ENCODE assay signal across 8 cellular contexts in genomic region chr15:88450125-88450798, GRCh38. TPM values are rescaled to one million over a fixed set of nuclear protein-coding genes. Genes with fewer than 3 reads are reported as not detected.
DNase-seq lines count a peak whose midpoint lies in the region; ATAC-seq and TF ChIP-seq lines count a peak whose summit lies in the region.

No MANE protein-coding gene starts in this region.

- H3K4me1 Mint-ChIP-seq in activated CD4-positive, alpha-beta memory T cell treated with anti-CD3 and anti-CD28 coated beads, Interleukin-2, amount 10 ng/mL, durations not matched to agents 7 days and 5 days = peaks cover 6% of the 10 kb centered on the region
- H3K4me1 Mint-ChIP-seq in naive thymus-derived CD8-positive, alpha-beta T cell = peaks cover 9 to 18% (median 14%) of the 10 kb centered on the region in 4 donors

- no peak overlapping the region for H3K27ac Mint-ChIP-seq in activated CD4-positive, alpha-beta memory T cell treated with anti-CD3 and anti-CD28 coated beads, Interleukin-2, amount 10 ng/mL, durations not matched to agents 7 days and 5 days
- peak overlapping the region in 1 of 10 donors; percentile 16 for H3K27ac Mint-ChIP-seq in naive thymus-derived CD8-positive, alpha-beta T cell

- peaks cover 4% of the 10 kb centered on the region for H3K4me1 ChIP-seq in testis

- in situ Hi-C loops in G401 (cut with HindIII; ENCODE audit: low sequenced_read_pairs) = no loop called here

- TF ChIP-seq POLR2A in testis (IDR thresholded peaks at IDR 0.05) = no peak

- H3K9me3 ChIP-seq in testis = no peaks in the 10 kb centered on the region

- CTCF ChIA-PET in activated CD4-positive, alpha-beta memory T cell treated with anti-CD3 and anti-CD28 coated beads, Interleukin-2, amount 10 ng/mL, durations not matched to agents 7 days and 5 days (lab: Charles Lee) = interaction anchor here (0.8 to 3.4 kb wide), 5 partner anchors 10 to 207 kb away, joined by 3 to 17 read pairs (median 3); partner anchors contain the start of genes MRPL46 and MRPS11

- no peaks in the 10 kb centered on the region for H3K9me3 Mint-ChIP-seq in activated CD4-positive, alpha-beta memory T cell treated with anti-CD3 and anti-CD28 coated beads, Interleukin-2, amount 10 ng/mL, durations not matched to agents 7 days and 5 days
- peaks cover 0 to 3% (median 0%) of the 10 kb centered on the region in 9 donors for H3K9me3 Mint-ChIP-seq in naive thymus-derived CD8-positive, alpha-beta T cell

- peaks cover 9% of the 10 kb centered on the region for H3K27me3 Mint-ChIP-seq in activated CD4-positive, alpha-beta memory T cell treated with anti-CD3 and anti-CD28 coated beads, Interleukin-2, amount 10 ng/mL, durations not matched to agents 7 days and 5 days
- H3K27me3 Mint-ChIP-seq in naive thymus-derived CD8-positive, alpha-beta T cell = peaks cover 2 to 16% (median 9%) of the 10 kb centered on the region in 5 donors

- WGBS in testis, 2 donors = 6 to 14% methylated on average over 8 to 12 of the region's 12 CpGs

- H3K4me3 ChIP-seq in epithelial cell of esophagus (ENCODE audit: low read length) (no peak overlapping the region), testis (no peak overlapping the region)

- no peaks in the 10 kb centered on the region for H3K36me3 ChIP-seq in testis (ENCODE audit: low read depth, missing control alignments)

- intact Hi-C loops in testis (cut with DNase I; ENCODE audit: low total_unique reads) = no loop called here

- ATAC-seq in HG02623 (IDR thresholded peaks at IDR 0.05; ENCODE audit: unreplicated experiment) (peak; percentile 44), GM21528 (IDR thresholded peaks at IDR 0.05; ENCODE audit: low FRiP score, unreplicated experiment) (no peak)
- ATAC-seq in naive thymus-derived CD8-positive, alpha-beta T cell = peak in 1 of 2 donors; percentile 32

- DNase-seq in G401 (ENCODE audit: low spot score) (peak; percentile 53), NCI-H510A treated with DMSO at 0.1 percent for 48 hours (lab: John Stamatoyannopoulos, UW) (peak; percentile 42), epithelial cell of esophagus (ENCODE audit: low read depth) (peak; percentile 64), testis (peak; percentile 92)
- DNase-seq in activated CD4-positive, alpha-beta memory T cell treated with anti-CD3 and anti-CD28 coated beads, Interleukin-2, amount 10 ng/mL, durations not matched to agents 7 days and 5 days = peak; percentile 71
- DNase-seq in naive thymus-derived CD8-positive, alpha-beta T cell = peak; percentile 22 to 66 (median 44)

- H3K4me3 Mint-ChIP-seq in activated CD4-positive, alpha-beta memory T cell treated with anti-CD3 and anti-CD28 coated beads, Interleukin-2, amount 10 ng/mL, durations not matched to agents 7 days and 5 days = no peak overlapping the region
- peak overlapping the region in 5 of 10 donors; percentile 4 to 24 (median 19) for H3K4me3 Mint-ChIP-seq in naive thymus-derived CD8-positive, alpha-beta T cell

- H3K36me3 Mint-ChIP-seq in activated CD4-positive, alpha-beta memory T cell treated with anti-CD3 and anti-CD28 coated beads, Interleukin-2, amount 10 ng/mL, durations not matched to agents 7 days and 5 days (ENCODE audit: low read depth) = no peaks in the 10 kb centered on the region
- H3K36me3 Mint-ChIP-seq in naive thymus-derived CD8-positive, alpha-beta T cell = no peaks in the 10 kb centered on the region

- no peaks in the 10 kb centered on the region for H3K27me3 ChIP-seq in testis

- POLR2A ChIA-PET in activated CD4-positive, alpha-beta memory T cell treated with anti-CD3 and anti-CD28 coated beads, Interleukin-2, amount 10 ng/mL, durations not matched to agents 7 days and 5 days (lab: Charles Lee) = no interaction called here
- POLR2A ChIA-PET in naive thymus-derived CD8-positive, alpha-beta T cell (lab: Charles Lee) = no interaction called here

- TF ChIP-seq CTCF in epithelial cell of esophagus (IDR thresholded peaks at IDR 0.05; ENCODE audit: insufficient read depth, low read depth, low read length, missing control alignments) = peak; percentile 79
- peak; percentile 70 to 79 (median 70) for TF ChIP-seq CTCF in testis (IDR thresholded peaks at IDR 0.05)

- no peak overlapping the region for H3K27ac ChIP-seq in testis

RNA-seq across cellular contexts. Expression of gene MRPL46, which starts 16.9 kb away (rescaled TPM):
- total RNA-seq in G401 (2014; rRNA removed; shearing (Covaris generic)) = 54.4 and 61.8 TPM in 2 replicates
- total RNA-seq in activated CD4-positive, alpha-beta memory T cell treated with anti-CD3 and anti-CD28 coated beads, Interleukin-2, amount 10 ng/mL, durations not matched to agents 7 days and 5 days = 10 to 100 TPM; 20.3 to 23.9 TPM
- total RNA-seq in naive thymus-derived CD8-positive, alpha-beta T cell = 10 to 100 TPM; 30.3 to 32.4 TPM
- polyA plus RNA-seq in naive thymus-derived CD8-positive, alpha-beta T cell = 10 to 100 TPM; 41.6 to 61.6 (median 57.2) TPM
- 10 to 100 TPM; 36.9 to 38.4 TPM for total RNA-seq in testis
- polyA plus RNA-seq in testis (ENCODE audit: insufficient read depth, low read depth, low replicate concordance) = 65.0 TPM

RNA-seq across cellular contexts. Expression of gene MRPS11, which starts 17.2 kb away (rescaled TPM):
- total RNA-seq in G401 (2014; rRNA removed; shearing (Covaris generic)) = 63.9 and 88.1 TPM in 2 replicates
- total RNA-seq in activated CD4-positive, alpha-beta memory T cell treated with anti-CD3 and anti-CD28 coated beads, Interleukin-2, amount 10 ng/mL, durations not matched to agents 7 days and 5 days = 10 to 100 TPM; 48.5 to 50.3 TPM
- 10 to 100 TPM; 28.6 to 32.0 TPM for total RNA-seq in naive thymus-derived CD8-positive, alpha-beta T cell
- polyA plus RNA-seq in naive thymus-derived CD8-positive, alpha-beta T cell = 10 to 100 TPM; 59.0 to 71.8 (median 67.1) TPM
- total RNA-seq in testis = 10 to 100 TPM; 33.2 to 33.9 TPM
- polyA plus RNA-seq in testis (ENCODE audit: insufficient read depth, low read depth, low replicate concordance) = 82.4 TPM

Comparison
In these comparisons a context has a peak if more than half of its experiments do, and no peak if none do; other contexts are left out.
1. DNase-seq: peak in every context shown above with its lines; median percentile 92 in testis; 71 in activated CD4-positive, alpha-beta memory T cell treated with anti-CD3 and anti-CD28 coated beads, Interleukin-2, amount 10 ng/mL, durations not matched to agents 7 days and 5 days; 64 in epithelial cell of esophagus; 53 in G401; 44 in naive thymus-derived CD8-positive, alpha-beta T cell; 42 in NCI-H510A treated with DMSO at 0.1 percent for 48 hours.